9 cellular contexts compared by ENCODE assay signal in the genomic region with DNA sequence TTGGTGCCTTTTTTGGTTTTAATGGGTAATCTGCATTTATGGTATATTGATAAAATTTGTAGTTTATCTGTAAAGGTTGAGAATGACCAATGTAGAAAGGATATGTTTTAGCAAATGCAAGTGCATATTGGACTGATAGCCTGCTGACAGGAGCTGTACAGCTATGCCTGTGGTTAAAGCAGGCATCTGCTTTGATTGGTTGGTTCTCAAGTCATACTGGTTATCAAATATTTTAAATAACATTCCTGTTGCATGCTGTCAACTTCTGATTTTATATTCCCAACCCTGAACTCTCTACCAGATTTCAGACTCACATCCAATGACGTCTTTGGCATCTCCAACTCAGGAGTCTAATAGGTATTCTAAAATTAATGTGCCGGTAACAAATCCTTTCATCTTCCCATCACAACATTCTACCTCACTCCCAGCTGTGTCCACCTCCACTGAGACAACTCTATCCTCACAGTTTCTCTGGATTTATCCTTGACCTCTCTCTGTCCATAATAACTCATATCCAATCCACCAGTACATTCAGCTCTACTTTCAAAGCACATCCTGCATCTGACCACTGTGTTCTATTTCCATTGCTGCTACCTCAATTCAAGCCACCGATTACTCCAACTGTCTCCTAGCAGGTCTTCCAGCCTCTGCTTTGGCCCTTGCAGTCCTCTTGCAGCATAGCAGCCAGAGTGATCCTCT.
DNase-seq lines count a peak whose midpoint lies in the region; ATAC-seq and TF ChIP-seq lines count a peak whose summit lies in the region.
"Had no signal": no experiment of that assay in that cellular context is flagged by ENCODE, and none has a peak within 500 bp of the region (broad histone marks: within the 10 kb centered on the region; RNA-seq: fewer than 3 reads in every experiment).

No MANE protein-coding gene starts in this region.

- H3K79me2 ChIP-seq in DOHH2 (ENCODE audit: control insufficient read depth, low read length): peaks cover 79% of the 10 kb centered on the region

- no peak for TF ChIP-seq CTCF in DOHH2 (IDR thresholded peaks at IDR 0.05; ENCODE audit: low read depth, low read length, poor library complexity, severe bottlenecking)

- H3K27me3 ChIP-seq in DOHH2 (ENCODE audit: control insufficient read depth, low read length): no peaks in the 10 kb centered on the region

- peaks cover 46% of the 10 kb centered on the region for H3F3A ChIP-seq in DOHH2 (ENCODE audit: control insufficient read depth, insufficient read depth)

- DNase-seq in astrocyte of the hippocampus (ENCODE audit: low read depth, low spot score) (peak; percentile 81), COR-L47 (lab: John Stamatoyannopoulos, UW) (no peak), ureter (ENCODE audit: low spot score) (no peak)
- no peak for DNase-seq in natural killer cell treated with Interleukin-12 subunit alpha and Interleukin-12 subunit beta and Interleukin-15 and Interleukin-18, amount 100 ng/mL, for 72 hours (ENCODE audit: low spot score)
- no peak for DNase-seq in effector CD4-positive, alpha-beta T cell
- DNase-seq: trophoblast cell had no signal

- H3K4me3 ChIP-seq in DOHH2 (ENCODE audit: low read length): peak overlapping the region; percentile 70

- no peaks in the 10 kb centered on the region for H3K9me3 Mint-ChIP-seq in natural killer cell treated with Interleukin-12 subunit alpha and Interleukin-12 subunit beta and Interleukin-15 and Interleukin-18, amount 100 ng/mL, for 72 hours

- no peaks in the 10 kb centered on the region for H3K27me3 Mint-ChIP-seq in natural killer cell treated with Interleukin-12 subunit alpha and Interleukin-12 subunit beta and Interleukin-15 and Interleukin-18, amount 100 ng/mL, for 72 hours

- H4K20me1 ChIP-seq in DOHH2 (ENCODE audit: control insufficient read depth, insufficient read depth, low read depth, low read length): no peaks in the 10 kb centered on the region

- H3K36me3 ChIP-seq in DOHH2 (ENCODE audit: control insufficient read depth, low read length): peaks cover 46% of the 10 kb centered on the region

- peak overlapping the region; percentile 86 for H3K27ac Mint-ChIP-seq in natural killer cell treated with Interleukin-12 subunit alpha and Interleukin-12 subunit beta and Interleukin-15 and Interleukin-18, amount 100 ng/mL, for 72 hours

- no peaks in the 10 kb centered on the region for H3K9me2 ChIP-seq in DOHH2 (replicated peaks; ENCODE audit: control insufficient read depth, low read length)

- H3K9me3 ChIP-seq in DOHH2 (ENCODE audit: control insufficient read depth, insufficient read depth, low read length): no peaks in the 10 kb centered on the region

- peaks cover 40 to 42% of the 10 kb centered on the region in 2 donors for H3K4me1 Mint-ChIP-seq in natural killer cell treated with Interleukin-12 subunit alpha and Interleukin-12 subunit beta and Interleukin-15 and Interleukin-18, amount 100 ng/mL, for 72 hours (ENCODE audit: low read depth in 2 of 2)

- no peaks in the 10 kb centered on the region for H3K36me3 Mint-ChIP-seq in natural killer cell treated with Interleukin-12 subunit alpha and Interleukin-12 subunit beta and Interleukin-15 and Interleukin-18, amount 100 ng/mL, for 72 hours

- peak; percentile 7 for ATAC-seq in HG03045 (IDR thresholded peaks at IDR 0.05; ENCODE audit: unreplicated experiment)
- peak; percentile 7 for ATAC-seq in natural killer cell treated with Interleukin-12 subunit alpha and Interleukin-12 subunit beta and Interleukin-15 and Interleukin-18, amount 100 ng/mL, for 72 hours
- no peak for ATAC-seq in HG02623 (IDR thresholded peaks at IDR 0.05; ENCODE audit: unreplicated experiment)

- peaks cover 98% of the 10 kb centered on the region for H3K4me1 ChIP-seq in DOHH2 (ENCODE audit: control insufficient read depth, low read length)

- H3K4me2 ChIP-seq in DOHH2 (ENCODE audit: low read length): peak overlapping the region; percentile 92

- H3K4me3 Mint-ChIP-seq in natural killer cell treated with Interleukin-12 subunit alpha and Interleukin-12 subunit beta and Interleukin-15 and Interleukin-18, amount 100 ng/mL, for 72 hours: peak overlapping the region; percentile 86

- H3K27ac ChIP-seq in DOHH2 (ENCODE audit: low read depth, low read length): peak overlapping the region; percentile 97
